20 cellular contexts compared by ENCODE assay signal in genomic region chr18:62875320-62875719, GRCh38.
"Had no signal": no experiment of that assay in that cellular context is flagged by ENCODE, and none has a peak within 500 bp of the region (broad histone marks: within the 10 kb centered on the region; RNA-seq: fewer than 3 reads in every experiment).

No MANE protein-coding gene starts in this region.

- ATAC-seq: activated T-cell treated with anti-CD3 and anti-CD28 coated beads, Interleukin-2, amount 50 U/mL, for 72 hours; body of pancreas; left colon; stimulated activated effector memory CD8-positive, alpha-beta T cell treated with anti-CD3 and anti-CD28 coated beads, Interleukin-12 subunit alpha, Interleukin-12 subunit beta, amount 100 ng/mL, for 72 hours had no signal

- H3K36me3 Mint-ChIP-seq: naive B cell; stimulated activated effector memory CD8-positive, alpha-beta T cell treated with anti-CD3 and anti-CD28 coated beads, Interleukin-12 subunit alpha, Interleukin-12 subunit beta, amount 100 ng/mL, for 72 hours had no signal

- H3K27ac ChIP-seq: body of pancreas, ovary, thoracic aorta had no signal

- H3K27ac Mint-ChIP-seq: activated naive CD8-positive, alpha-beta T cell treated with anti-CD3 and anti-CD28 coated beads for 36 hours; activated T-cell treated with anti-CD3 and anti-CD28 coated beads, Interleukin-2, amount 50 U/mL, for 72 hours; stimulated activated effector memory CD8-positive, alpha-beta T cell treated with anti-CD3 and anti-CD28 coated beads, Interleukin-12 subunit alpha, Interleukin-12 subunit beta, amount 100 ng/mL, for 72 hours; T-helper 2 cell treated with Interferon-gamma antibody and Interleukin-4, amounts not matched to agents 5 μg/mL and 100 μg/mL, for 36 hours had no signal

- FAIRE-seq: endothelial cell of umbilical vein had no signal

- H3K27me3 ChIP-seq: body of pancreas, ovary had no signal

- H3K27me3 Mint-ChIP-seq: activated CD4-positive, alpha-beta T cell treated with anti-CD3 and anti-CD28 coated beads, Interleukin-2, amount 10 ng/mL, durations not matched to agents 7 days and 5 days; activated naive CD8-positive, alpha-beta T cell treated with anti-CD3 and anti-CD28 coated beads for 36 hours; naive B cell had no signal

- H3K9me3 Mint-ChIP-seq: activated CD4-positive, alpha-beta T cell treated with anti-CD3 and anti-CD28 coated beads, Interleukin-2, amount 10 ng/mL, durations not matched to agents 7 days and 5 days; activated naive CD8-positive, alpha-beta T cell treated with anti-CD3 and anti-CD28 coated beads for 36 hours; activated T-cell treated with anti-CD3 and anti-CD28 coated beads, Interleukin-2, amount 50 U/mL, for 72 hours; naive B cell; stimulated activated effector memory CD8-positive, alpha-beta T cell treated with anti-CD3 and anti-CD28 coated beads, Interleukin-12 subunit alpha, Interleukin-12 subunit beta, amount 100 ng/mL, for 72 hours; T-helper 2 cell treated with Interferon-gamma antibody and Interleukin-4, amounts not matched to agents 5 μg/mL and 100 μg/mL, for 36 hours had no signal

- H3K9me3 ChIP-seq: body of pancreas, ovary, thoracic aorta had no signal

- DNase-seq: activated CD4-positive, alpha-beta T cell treated with anti-CD3 and anti-CD28 coated beads, Interleukin-2, amount 10 ng/mL, durations not matched to agents 7 days and 5 days; activated CD8-positive, alpha-beta memory T cell treated with anti-CD3 and anti-CD28 coated beads, Interleukin-2, amount 50 U/mL, for 48 hours; activated gamma-delta T cell treated with Interleukin-2 at 50 U/mL for 16 hours; activated naive CD8-positive, alpha-beta T cell treated with anti-CD3 and anti-CD28 coated beads for 36 hours; activated T-cell treated with anti-CD3 and anti-CD28 coated beads, Interleukin-2, amount 50 U/mL, for 72 hours; amygdala; body of pancreas; cerebellar nuclear complex; effector CD8-positive, alpha-beta T cell; foreskin fibroblast; glutamatergic neuron; left colon; mammary epithelial cell; naive B cell; ovary; stimulated activated CD4-positive, alpha-beta T cell treated with anti-CD3 and anti-CD28 coated beads, Interleukin-2, amount 100 ng/mL, for 24 hours had no signal

- H3K4me3 ChIP-seq: body of pancreas, ovary, thoracic aorta had no signal

- H3K36me3 ChIP-seq: ovary, thoracic aorta had no signal

- H3K4me3 Mint-ChIP-seq: activated CD4-positive, alpha-beta T cell treated with anti-CD3 and anti-CD28 coated beads, Interleukin-2, amount 10 ng/mL, durations not matched to agents 7 days and 5 days; activated naive CD8-positive, alpha-beta T cell treated with anti-CD3 and anti-CD28 coated beads for 36 hours; activated T-cell treated with anti-CD3 and anti-CD28 coated beads, Interleukin-2, amount 50 U/mL, for 72 hours; naive B cell; stimulated activated effector memory CD8-positive, alpha-beta T cell treated with anti-CD3 and anti-CD28 coated beads, Interleukin-12 subunit alpha, Interleukin-12 subunit beta, amount 100 ng/mL, for 72 hours; T-helper 2 cell treated with Interferon-gamma antibody and Interleukin-4, amounts not matched to agents 5 μg/mL and 100 μg/mL, for 36 hours had no signal
